Comparison of ENCODE assay signal across 27 cellular contexts in genomic region chr6:132746049-132746448, GRCh38. TPM values are rescaled to one million over a fixed set of nuclear protein-coding genes. Genes with fewer than 3 reads are reported as not detected.
A peak's percentile ranks its signal among the peaks of the same experiment; 100 is the strongest.
DNase-seq lines count a peak whose midpoint lies in the region; ATAC-seq and TF ChIP-seq lines count a peak whose summit lies in the region.
"Had no signal": no experiment of that assay in that cellular context is flagged by ENCODE, and none has a peak within 500 bp of the region (broad histone marks: within the 10 kb centered on the region; RNA-seq: fewer than 3 reads in every experiment).

No MANE protein-coding gene starts in this region.

- DNase-seq in stimulated activated naive CD8-positive, alpha-beta T cell treated with anti-CD3 and anti-CD28 coated beads, Interleukin-15, amount 100 ng/mL, for 72 hours = no peak
- no peak for DNase-seq in stimulated activated naive CD8-positive, alpha-beta T cell treated with anti-CD3 and anti-CD28 coated beads, Interleukin-15, Interleukin-2, amounts not matched to agents 100 U/mL and 50 U/mL, for 24 hours
- DNase-seq in SK-N-MC (ENCODE audit: low read depth, low spot score) (peak; percentile 8), natural killer cell (no peak), left lung (no peak), DMS 273 (lab: John Stamatoyannopoulos, UW; ENCODE audit: unreplicated experiment) (no peak), ascending aorta (ENCODE audit: low spot score in 2 of 2) (no peak)
- DNase-seq: activated CD8-positive, alpha-beta memory T cell treated with anti-CD3 and anti-CD28 coated beads for 24 hours; activated gamma-delta T cell treated with Interleukin-2 at 50 U/mL for 16 hours; activated T-cell treated with anti-CD3 and anti-CD28 coated beads, Interleukin-2, amount 50 U/mL, for 1 hour; Caco-2; cerebellar nuclear complex; DMS79 treated with DMSO at 0.1 percent for 48 hours; GF-D8; HCEC 1CT; KBM-7; MG63; Peyer's patch; sigmoid colon; SJCRH30; stimulated activated naive CD4-positive, alpha-beta T cell treated with Interleukin-2 at 50 U/mL for 16 hours had no signal

- peaks cover 6 to 14% of the 10 kb centered on the region in 2 donors for H3K9me3 Mint-ChIP-seq in stimulated activated naive CD8-positive, alpha-beta T cell treated with anti-CD3 and anti-CD28 coated beads, Interleukin-15, amount 100 ng/mL, for 72 hours
- H3K9me3 Mint-ChIP-seq in natural killer cell = no peaks in the 10 kb centered on the region
- H3K9me3 Mint-ChIP-seq: T-helper 1 cell treated with Interleukin-12 subunit alpha and Interleukin-12 subunit beta and Interleukin-4 antibody, amounts not matched to agents 30 μg/mL and 1 μg/mL, for 36 hours had no signal

- H3K27me3 ChIP-seq in left lung (no peaks in the 10 kb centered on the region), ascending aorta (no peaks in the 10 kb centered on the region)
- H3K27me3 ChIP-seq: MG63, Peyer's patch, sigmoid colon, SJCRH30 had no signal

- peaks cover 20% of the 10 kb centered on the region for H3K4me1 Mint-ChIP-seq in stimulated activated naive CD8-positive, alpha-beta T cell treated with anti-CD3 and anti-CD28 coated beads, Interleukin-15, amount 100 ng/mL, for 72 hours
- H3K4me1 Mint-ChIP-seq in natural killer cell = peaks cover 21 to 28% of the 10 kb centered on the region in 2 donors

- TF ChIP-seq CTCF in natural killer cell (IDR thresholded peaks at IDR 0.05) (no peak), left lung (IDR thresholded peaks at IDR 0.05) (no peak), ascending aorta (IDR thresholded peaks at IDR 0.05) (no peak)

- H3K4me1 ChIP-seq in left lung (peaks cover 0 to 50% of the 10 kb centered on the region in 2 donors), ascending aorta (no peaks in the 10 kb centered on the region)
- H3K4me1 ChIP-seq: A549, Caco-2, prostate gland, sigmoid colon, SJCRH30 had no signal

- no peak overlapping the region for H3K27ac ChIP-seq in SK-N-MC
- peak overlapping the region in 1 of 2 donors; percentile 78 for H3K27ac ChIP-seq in left lung
- no peak overlapping the region for H3K27ac ChIP-seq in ascending aorta
- H3K27ac ChIP-seq: A549, Peyer's patch, prostate gland, sigmoid colon, SJCRH30 had no signal

- H3K36me3 Mint-ChIP-seq in natural killer cell = peaks cover 6% of the 10 kb centered on the region

- H3K4me3 ChIP-seq in SK-N-MC = no peak overlapping the region
- no peak overlapping the region for H3K4me3 ChIP-seq in left lung
- no peak overlapping the region for H3K4me3 ChIP-seq in ascending aorta
- H3K4me3 ChIP-seq: A549, MG63, Peyer's patch, prostate gland, sigmoid colon, SJCRH30 had no signal

- no peak overlapping the region for H3K9ac ChIP-seq in SK-N-MC (ENCODE audit: insufficient read length)

- H3K36me3 ChIP-seq in SK-N-MC (ENCODE audit: insufficient read depth, low read length) (no peaks in the 10 kb centered on the region), left lung (peaks cover 0 to 5% of the 10 kb centered on the region in 2 donors), ascending aorta (no peaks in the 10 kb centered on the region)
- H3K36me3 ChIP-seq: MG63, Peyer's patch, prostate gland, sigmoid colon, SJCRH30 had no signal

- H3K27me3 Mint-ChIP-seq in stimulated activated naive CD8-positive, alpha-beta T cell treated with anti-CD3 and anti-CD28 coated beads, Interleukin-15, amount 100 ng/mL, for 72 hours = no peaks in the 10 kb centered on the region
- no peaks in the 10 kb centered on the region for H3K27me3 Mint-ChIP-seq in natural killer cell (ENCODE audit: low read depth in 2 of 2)

- H3K4me3 Mint-ChIP-seq in stimulated activated naive CD8-positive, alpha-beta T cell treated with anti-CD3 and anti-CD28 coated beads, Interleukin-15, amount 100 ng/mL, for 72 hours = no peak overlapping the region
- H3K4me3 Mint-ChIP-seq in natural killer cell = no peak overlapping the region
- H3K4me3 Mint-ChIP-seq: T-helper 1 cell treated with Interleukin-12 subunit alpha and Interleukin-12 subunit beta and Interleukin-4 antibody, amounts not matched to agents 30 μg/mL and 1 μg/mL, for 36 hours had no signal

- no peaks in the 10 kb centered on the region for H3K9me3 ChIP-seq in SK-N-MC (ENCODE audit: low read depth, low read length)
- H3K9me3 ChIP-seq in left lung = no peaks in the 10 kb centered on the region
- H3K9me3 ChIP-seq in ascending aorta = no peaks in the 10 kb centered on the region
- H3K9me3 ChIP-seq: A549, Caco-2, MG63, Peyer's patch, prostate gland, sigmoid colon, SJCRH30 had no signal

- intact Hi-C loops in natural killer cell (cut with micrococcal nuclease) = no loop called here
- intact Hi-C loops in left lung (cut with DNase I) = no loop called here
- intact Hi-C loops in ascending aorta (cut with DNase I) = no loop called here

- no peak overlapping the region for H3K27ac Mint-ChIP-seq in stimulated activated naive CD8-positive, alpha-beta T cell treated with anti-CD3 and anti-CD28 coated beads, Interleukin-15, amount 100 ng/mL, for 72 hours
- H3K27ac Mint-ChIP-seq in natural killer cell = peak overlapping the region in 1 of 2 donors; percentile 4
- H3K27ac Mint-ChIP-seq: T-helper 1 cell treated with Interleukin-12 subunit alpha and Interleukin-12 subunit beta and Interleukin-4 antibody, amounts not matched to agents 30 μg/mL and 1 μg/mL, for 36 hours had no signal

- peak; percentile 76 for ATAC-seq in stimulated activated naive CD8-positive, alpha-beta T cell treated with anti-CD3 and anti-CD28 coated beads, Interleukin-15, amount 100 ng/mL, for 72 hours
- ATAC-seq in stimulated activated naive CD8-positive, alpha-beta T cell treated with anti-CD3 and anti-CD28 coated beads, Interleukin-15, Interleukin-2, amounts not matched to agents 100 U/mL and 50 U/mL, for 24 hours = no peak
- ATAC-seq in natural killer cell (peak in 2 of 3 donors; percentile 53 to 79), left lung (no peak), HG02588 (IDR thresholded peaks at IDR 0.05; ENCODE audit: unreplicated experiment) (no peak)
- ATAC-seq: A549 had no signal

RNA-seq across cellular contexts. Expression of gene VNN2, which starts 11.7 kb away (rescaled TPM):
- 10 to 100 TPM; 20.3 to 31.9 (median 25.4) TPM for total RNA-seq in natural killer cell
- 10 to 100 TPM in 1 of 2 donors, 1 to 10 TPM in 1; 4.0 to 58.8 TPM for total RNA-seq in left lung
- 19.9 TPM for total RNA-seq in ascending aorta
- total RNA-seq: Caco-2, dermis microvascular lymphatic vessel endothelial cell, NCI-H460 had no signal

RNA-seq across cellular contexts. Expression of gene VNN1, which starts 32.2 kb away (rescaled TPM):
- total RNA-seq in natural killer cell = 1 to 10 TPM in 2 of 3 donors, not detected in 1; 1.1 to 1.6 TPM
- total RNA-seq in left lung = 1 to 10 TPM; 1.4 to 10.0 TPM
- not detected for total RNA-seq in ascending aorta
- total RNA-seq: Caco-2, NCI-H460 had no signal

RNA-seq across cellular contexts. Expression of gene SLC18B1, which starts 52.4 kb away (rescaled TPM):
- 1 to 10 TPM; 2.5 to 3.6 (median 3.0) TPM for total RNA-seq in natural killer cell
- 10 to 100 TPM; 10.8 to 15.0 TPM for total RNA-seq in left lung
- total RNA-seq in ascending aorta = 1.7 TPM

Comparison
In these comparisons a context has a peak if more than half of its experiments do, and no peak if none do; other contexts are left out.
1. ATAC-seq: peak in stimulated activated naive CD8-positive, alpha-beta T cell treated with anti-CD3 and anti-CD28 coated beads, Interleukin-15, amount 100 ng/mL, for 72 hours (single experiment) and natural killer cell (2 of 3); none in stimulated activated naive CD8-positive, alpha-beta T cell treated with anti-CD3 and anti-CD28 coated beads, Interleukin-15, Interleukin-2, amounts not matched to agents 100 U/mL and 50 U/mL, for 24 hours (single experiment), left lung (single experiment) and HG02588 (single experiment).